21 cellular contexts compared by ENCODE assay signal in genomic region chr1:46801323-46802055, GRCh38. TPM values are rescaled to one million over a fixed set of nuclear protein-coding genes. Genes with fewer than 3 reads are reported as not detected.
"Had no signal": no experiment of that assay in that cellular context is flagged by ENCODE, and none has a peak within 500 bp of the region (broad histone marks: within the 10 kb centered on the region; RNA-seq: fewer than 3 reads in every experiment).

No MANE protein-coding gene starts in this region.

- H3K27me3 ChIP-seq: brain microvascular endothelial cell, transverse colon had no signal

- H3K4me1 ChIP-seq: transverse colon had no signal

- H3K27ac ChIP-seq: brain microvascular endothelial cell, stomach, transverse colon had no signal

- H3K9me3 ChIP-seq: stomach, transverse colon had no signal

- H3K36me3 ChIP-seq: brain microvascular endothelial cell, stomach, transverse colon had no signal

- DNase-seq: activated CD4-positive, alpha-beta T cell treated with anti-CD3 and anti-CD28 coated beads, Interleukin-2, amount 50 U/mL, for 1 hour; activated CD4-positive, CD25-positive, alpha-beta regulatory T cell; activated CD8-positive, alpha-beta memory T cell treated with anti-CD3 and anti-CD28 coated beads, Interleukin-2, amount 10 ng/mL, durations not matched to agents 7 days and 5 days; activated gamma-delta T cell; activated naive CD8-positive, alpha-beta T cell treated with anti-CD3 and anti-CD28 coated beads for 36 hours; activated T-cell treated with anti-CD3 and anti-CD28 coated beads, Interleukin-2, amount 50 U/mL, for 4 hours; brain microvascular endothelial cell; cerebellar nuclear complex; endodermal cell; erythroblast; foreskin fibroblast; head of caudate nucleus; naive thymus-derived CD4-positive, alpha-beta T cell; posterior cingulate gyrus; right cardiac atrium; stomach; transverse colon had no signal

- H3K4me3 ChIP-seq: transverse colon had no signal

- ATAC-seq: activated CD8-positive, alpha-beta memory T cell treated with anti-CD3 and anti-CD28 coated beads, Interleukin-2, amount 10 ng/mL, durations not matched to agents 7 days and 5 days; activated T-cell treated with anti-CD3 and anti-CD28 coated beads, Interleukin-2, amount 50 U/mL, for 4 hours; left lobe of liver; naive thymus-derived CD4-positive, alpha-beta T cell; right cardiac atrium had no signal

RNA-seq across cellular contexts. Expression of gene CYP4B1, which starts 2.6 kb away (rescaled TPM):
- total RNA-seq: activated CD8-positive, alpha-beta memory T cell treated with anti-CD3 and anti-CD28 coated beads, Interleukin-2, amount 10 ng/mL, durations not matched to agents 7 days and 5 days; activated naive CD8-positive, alpha-beta T cell treated with anti-CD3 and anti-CD28 coated beads for 36 hours; dermis microvascular lymphatic vessel endothelial cell; mononuclear cell; naive thymus-derived CD4-positive, alpha-beta T cell; T-helper 2 cell treated with Interferon-gamma antibody and Interleukin-4, amounts not matched to agents 100 ng/mL and 5 ng/mL, for 36 hours had no signal
